In the genomic region with DNA sequence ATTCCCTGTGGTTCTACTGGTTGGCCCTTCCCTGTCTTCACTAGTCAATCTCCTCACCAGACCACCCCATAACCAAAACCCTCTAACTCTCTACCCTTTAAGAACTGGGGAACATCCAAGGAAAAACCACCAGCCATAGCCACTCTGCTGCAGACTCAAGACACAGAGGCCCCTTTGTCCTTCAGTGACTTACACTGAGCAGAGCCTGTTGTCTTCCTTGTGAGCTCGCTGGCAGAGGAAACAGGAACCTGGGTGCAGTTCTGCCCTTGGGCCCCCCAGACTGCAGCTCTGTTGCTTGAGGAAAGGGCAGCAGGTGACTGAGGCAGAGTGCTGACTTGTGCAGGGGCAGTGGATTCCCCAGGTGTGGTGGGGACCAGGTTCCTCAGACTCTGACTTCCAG, we compare ENCODE assay signal across 21 cellular contexts. TPM values are rescaled to one million over a fixed set of nuclear protein-coding genes. Genes with fewer than 3 reads are reported as not detected.
A peak's percentile ranks its signal among the peaks of the same experiment; 100 is the strongest.
DNase-seq lines count a peak whose midpoint lies in the region; ATAC-seq lines count a peak whose summit lies in the region.
"Had no signal": no experiment of that assay in that cellular context is flagged by ENCODE, and none has a peak within 500 bp of the region (broad histone marks: within the 10 kb centered on the region; RNA-seq: fewer than 3 reads in every experiment).

No MANE protein-coding gene starts in this region.

- no peak overlapping the region for H2BK15ac ChIP-seq in mesenchymal stem cell (ENCODE audit: low read depth, poor library complexity, severe bottlenecking)

- no peaks in the 10 kb centered on the region for H3K27me3 Mint-ChIP-seq in CD4-positive, CD25-positive, alpha-beta regulatory T cell
- H3K27me3 Mint-ChIP-seq in activated T-helper 17 cell treated with anti-CD3 and anti-CD28 coated beads, Interleukin-2, amount 50 U/mL, for 72 hours = no peaks in the 10 kb centered on the region
- H3K27me3 Mint-ChIP-seq: dendritic cell treated with granulocyte-macrophage colony-stimulating factor and Interleukin-4, amounts not matched to agents 40 ng/mL and 50 ng/mL, for 4 days; progenitor cell of endocrine pancreas had no signal

- H3K4ac ChIP-seq in mesenchymal stem cell (ENCODE audit: low read depth in 1 of 2, low read length in 2 of 2) = no peak overlapping the region

- H3K4me1 ChIP-seq in CD4-positive, CD25-positive, alpha-beta regulatory T cell (ENCODE audit: control insufficient read depth, insufficient read depth, low read length, poor library complexity, severe bottlenecking) = peaks cover 50% of the 10 kb centered on the region
- H3K4me1 ChIP-seq in mesenchymal stem cell (ENCODE audit: control insufficient read depth, insufficient read depth, low read depth, low read length) = peaks cover 6% of the 10 kb centered on the region
- H3K4me1 ChIP-seq: body of pancreas had no signal

- no peak overlapping the region for H3K14ac ChIP-seq in mesenchymal stem cell (ENCODE audit: low read length in 2 of 2)

- H3K9ac ChIP-seq in mesenchymal stem cell (ENCODE audit: low read length) = no peak overlapping the region
- H3K9ac ChIP-seq: BLaER1 had no signal

- H3K4me1 Mint-ChIP-seq in CD4-positive, CD25-positive, alpha-beta regulatory T cell = peaks cover 42 to 80% (median 58%) of the 10 kb centered on the region in 4 donors
- H3K4me1 Mint-ChIP-seq in activated T-helper 17 cell treated with anti-CD3 and anti-CD28 coated beads, Interleukin-2, amount 50 U/mL, for 72 hours = peaks cover 30% of the 10 kb centered on the region

- H4K91ac ChIP-seq in mesenchymal stem cell (ENCODE audit: low read length) = peak overlapping the region; percentile 7

- H3K27ac Mint-ChIP-seq in CD4-positive, CD25-positive, alpha-beta regulatory T cell = peak overlapping the region; percentile 74 to 85 (median 83)
- peak overlapping the region; percentile 58 for H3K27ac Mint-ChIP-seq in activated T-helper 17 cell treated with anti-CD3 and anti-CD28 coated beads, Interleukin-2, amount 50 U/mL, for 72 hours
- H3K27ac Mint-ChIP-seq: dendritic cell treated with granulocyte-macrophage colony-stimulating factor and Interleukin-4, amounts not matched to agents 40 ng/mL and 50 ng/mL, for 4 days; progenitor cell of endocrine pancreas had no signal

- intact Hi-C loops in posterior vena cava (cut with DNase I) = loop anchor here in 1 of 2 donors (5.0 kb wide), 1 partner anchor 42 kb away; a partner anchor contains a TSS

- H3K4me3 Mint-ChIP-seq in CD4-positive, CD25-positive, alpha-beta regulatory T cell = peak overlapping the region in 3 of 4 donors; percentile 29 to 81 (median 50)
- no peak overlapping the region for H3K4me3 Mint-ChIP-seq in activated T-helper 17 cell treated with anti-CD3 and anti-CD28 coated beads, Interleukin-2, amount 50 U/mL, for 72 hours
- H3K4me3 Mint-ChIP-seq: dendritic cell treated with granulocyte-macrophage colony-stimulating factor and Interleukin-4, amounts not matched to agents 40 ng/mL and 50 ng/mL, for 4 days had no signal

- no peak overlapping the region for H3K4me2 ChIP-seq in mesenchymal stem cell (ENCODE audit: low read length, poor library complexity, severe bottlenecking)
- H3K4me2 ChIP-seq: BLaER1 had no signal

- H2BK5ac ChIP-seq in mesenchymal stem cell (ENCODE audit: low read depth, low read length, poor library complexity, severe bottlenecking) = no peak overlapping the region

- peaks cover 67% of the 10 kb centered on the region for H3K36me3 Mint-ChIP-seq in CD4-positive, CD25-positive, alpha-beta regulatory T cell
- peaks cover 100% of the 10 kb centered on the region for H3K36me3 Mint-ChIP-seq in activated T-helper 17 cell treated with anti-CD3 and anti-CD28 coated beads, Interleukin-2, amount 50 U/mL, for 72 hours (ENCODE audit: low read depth)

- H4K8ac ChIP-seq in mesenchymal stem cell (ENCODE audit: low read length) = no peak overlapping the region

- 100% methylated on average over 1 of the region's 1 CpG for WGBS in mesenchymal stem cell

- ATAC-seq in CD4-positive, CD25-positive, alpha-beta regulatory T cell (ENCODE audit: low read depth in 2 of 2) = no peak
- ATAC-seq in activated T-helper 17 cell treated with anti-CD3 and anti-CD28 coated beads, Interleukin-2, amount 50 U/mL, for 72 hours (replicated peaks) = no peak
- no peak for ATAC-seq in HG02623 (IDR thresholded peaks at IDR 0.05; ENCODE audit: unreplicated experiment)
- ATAC-seq: body of pancreas had no signal

- DNase-seq in CD4-positive, CD25-positive, alpha-beta regulatory T cell = no peak
- DNase-seq in COLO829 (ENCODE audit: low spot score) (peak; percentile 68), mesenchymal stem cell (no peak), ACHN (no peak), posterior vena cava (ENCODE audit: low spot score) (no peak), inferior parietal cortex (ENCODE audit: extremely low spot score) (no peak)
- DNase-seq: activated gamma-delta T cell, body of pancreas, DMS153, glutamatergic neuron, KG1, NCI-H1048, OCI-M1, trophoblast cell had no signal

- no peak overlapping the region for H3K18ac ChIP-seq in mesenchymal stem cell (ENCODE audit: low read depth in 1 of 2, low read length in 2 of 2)

- in situ Hi-C loops in ACHN (cut with HindIII; ENCODE audit: low pct_ligation_motif_present, low pct_unique_long_range_greater_than_20kb, low sequenced_read_pairs) = no loop called here

- H3K23ac ChIP-seq in mesenchymal stem cell (ENCODE audit: low read length in 2 of 2) = no peak overlapping the region

- no peak overlapping the region for H2BK120ac ChIP-seq in mesenchymal stem cell (ENCODE audit: low read depth, low read length)

- peaks cover 94% of the 10 kb centered on the region for H3K36me3 ChIP-seq in CD4-positive, CD25-positive, alpha-beta regulatory T cell (ENCODE audit: control insufficient read depth, insufficient read depth, low read length)
- H3K36me3 ChIP-seq in mesenchymal stem cell (ENCODE audit: control insufficient read depth in 1 of 2, insufficient read depth in 2 of 2, low read depth in 1 of 2, low read length in 2 of 2) = peaks cover 22 to 87% of the 10 kb centered on the region in 2 experiments
- H3K36me3 ChIP-seq: SJCRH30 had no signal

- no peak overlapping the region for H2AK5ac ChIP-seq in mesenchymal stem cell (ENCODE audit: low read length, severe bottlenecking)

- no peaks in the 10 kb centered on the region for H3K9me3 ChIP-seq in CD4-positive, CD25-positive, alpha-beta regulatory T cell (ENCODE audit: control insufficient read depth in 2 of 2, low read length in 2 of 2)
- no peaks in the 10 kb centered on the region for H3K9me3 ChIP-seq in mesenchymal stem cell (ENCODE audit: control insufficient read depth, low read length)
- H3K9me3 ChIP-seq: BLaER1, body of pancreas, SJCRH30 had no signal

- H3K27me3 ChIP-seq in CD4-positive, CD25-positive, alpha-beta regulatory T cell (ENCODE audit: control insufficient read depth, insufficient read depth, low read length) = no peaks in the 10 kb centered on the region
- no peaks in the 10 kb centered on the region for H3K27me3 ChIP-seq in mesenchymal stem cell (ENCODE audit: control insufficient read depth in 1 of 2, insufficient read depth in 1 of 2, low read length in 2 of 2)
- H3K27me3 ChIP-seq: BLaER1, body of pancreas, SJCRH30 had no signal

- H2AFZ ChIP-seq in mesenchymal stem cell (ENCODE audit: low read depth, low read length) = no peak overlapping the region

- H3K27ac ChIP-seq in CD4-positive, CD25-positive, alpha-beta regulatory T cell (ENCODE audit: insufficient read depth, low read length, poor library complexity, severe bottlenecking) = no peak overlapping the region
- H3K27ac ChIP-seq in mesenchymal stem cell (ENCODE audit: low read length, poor library complexity, severe bottlenecking) = no peak overlapping the region
- H3K27ac ChIP-seq: BLaER1, body of pancreas, SJCRH30, skin epidermis had no signal

- H2BK12ac ChIP-seq in mesenchymal stem cell (ENCODE audit: low read length in 2 of 2) = no peak overlapping the region

- no peak overlapping the region for H3K4me3 ChIP-seq in CD4-positive, CD25-positive, alpha-beta regulatory T cell (ENCODE audit: low read depth, low read length)
- H3K4me3 ChIP-seq in mesenchymal stem cell (ENCODE audit: insufficient read depth in 1 of 2, low read depth in 1 of 2, low read length in 2 of 2) = no peak overlapping the region
- H3K4me3 ChIP-seq: BLaER1, body of pancreas, SJCRH30, skin epidermis had no signal

- H3K9me3 Mint-ChIP-seq in CD4-positive, CD25-positive, alpha-beta regulatory T cell = no peaks in the 10 kb centered on the region
- no peaks in the 10 kb centered on the region for H3K9me3 Mint-ChIP-seq in activated T-helper 17 cell treated with anti-CD3 and anti-CD28 coated beads, Interleukin-2, amount 50 U/mL, for 72 hours
- H3K9me3 Mint-ChIP-seq: dendritic cell treated with granulocyte-macrophage colony-stimulating factor and Interleukin-4, amounts not matched to agents 40 ng/mL and 50 ng/mL, for 4 days had no signal

- H3K79me1 ChIP-seq in mesenchymal stem cell (replicated peaks; ENCODE audit: low read length, poor library complexity, severe bottlenecking) = peaks cover 18% of the 10 kb centered on the region

RNA-seq across cellular contexts. Expression of a gene that starts 30.6 kb away (rescaled TPM):
- 220 TPM for total RNA-seq in CD4-positive, CD25-positive, alpha-beta regulatory T cell
- polyA plus RNA-seq in CD4-positive, CD25-positive, alpha-beta regulatory T cell = 100 to 1,000 TPM; 122 to 157 (median 139) TPM
- total RNA-seq in activated T-helper 17 cell treated with anti-CD3 and anti-CD28 coated beads, Interleukin-2, amount 50 U/mL, for 72 hours = 100 to 1,000 TPM; 111 to 150 TPM
- polyA plus RNA-seq in mesenchymal stem cell (2013, experiment 1 of 2) = 26.4 TPM
- polyA plus RNA-seq in mesenchymal stem cell (2013, experiment 2 of 2) = 25.0 TPM
- 10 to 100 TPM; 26.8 TPM for total RNA-seq in posterior vena cava

RNA-seq across cellular contexts. Expression of a gene that starts 43.1 kb away (rescaled TPM):
- total RNA-seq in CD4-positive, CD25-positive, alpha-beta regulatory T cell = 1.4 TPM
- polyA plus RNA-seq in CD4-positive, CD25-positive, alpha-beta regulatory T cell = under 1 TPM in 3 of 4 donors, not detected in 1; 0.25 to 0.86 (median 0.64) TPM
- 10 to 100 TPM; 23.6 to 32.4 TPM for total RNA-seq in activated T-helper 17 cell treated with anti-CD3 and anti-CD28 coated beads, Interleukin-2, amount 50 U/mL, for 72 hours
- polyA plus RNA-seq in mesenchymal stem cell (2013, experiment 1 of 2) = 11.3 TPM
- polyA plus RNA-seq in mesenchymal stem cell (2013, experiment 2 of 2) = 11.3 TPM
- total RNA-seq in posterior vena cava = 10 to 100 TPM in 1 of 2 donors, 1 to 10 TPM in 1; 9.2 to 10.9 TPM
